In genomic region chr22:44684506-44685383, GRCh38 we compare ENCODE assay signal across 8 cellular contexts. TPM values are rescaled to one million over a fixed set of nuclear protein-coding genes. Genes with fewer than 3 reads are reported as not detected.
DNase-seq lines count a peak whose midpoint lies in the region; ATAC-seq and TF ChIP-seq lines count a peak whose summit lies in the region.

No MANE protein-coding gene starts in this region.

- no peaks in the 10 kb centered on the region for H3K9me3 Mint-ChIP-seq in CD4-positive, alpha-beta T cell
- H3K9me3 Mint-ChIP-seq in activated T-cell treated with anti-CD3 and anti-CD28 coated beads, Interleukin-2, amount 50 U/mL, for 4 hours, result no peaks in the 10 kb centered on the region
- H3K9me3 Mint-ChIP-seq in nephron progenitor cell, result peaks cover 4% of the 10 kb centered on the region
- no peaks in the 10 kb centered on the region for H3K9me3 Mint-ChIP-seq in stimulated activated naive CD8-positive, alpha-beta T cell treated with anti-CD3 and anti-CD28 coated beads, Interleukin-15, amount 100 ng/mL, for 72 hours

- CTCF ChIA-PET in CD4-positive, alpha-beta T cell (lab: Charles Lee), result interaction anchor here (0.6 to 2.3 kb wide), 24 partner anchors 8 to 873 kb away, joined by 3 to 22 read pairs (median 5); partner anchors contain the start of genes EFCAB6 and SAMM50
- CTCF ChIA-PET in PC-9 (lab: Charles Lee), result interaction anchor here (0.6 to 1.0 kb wide), 6 partner anchors 9 to 533 kb away, joined by 3 to 17 read pairs (median 4); no protein-coding TSS in a partner anchor

- WGBS in esophagus squamous epithelium, 2 donors, result 30 to 32% methylated on average over 6 to 9 of the region's 23 CpGs

- H3K27ac Mint-ChIP-seq in CD4-positive, alpha-beta T cell, result peak overlapping the region; percentile 24
- no peak overlapping the region for H3K27ac Mint-ChIP-seq in nephron progenitor cell
- H3K27ac Mint-ChIP-seq in stimulated activated naive CD8-positive, alpha-beta T cell treated with anti-CD3 and anti-CD28 coated beads, Interleukin-15, amount 100 ng/mL, for 72 hours, result peak overlapping the region; percentile 59 to 97

- peak; percentile 69 to 81 (median 76) for DNase-seq in CD4-positive, alpha-beta T cell
- DNase-seq in HUDEP-2 (lab: John Stamatoyannopoulos, UW; ENCODE audit: unreplicated experiment in 76 of 76) (peak in 73 of 76 experiments; percentile 26 to 93 (median 80)), PC-9 (peak; percentile 90 to 92), esophagus squamous epithelium (lab: John Stamatoyannopoulos, UW) (peak; percentile 46), nephron progenitor cell (peak; percentile 86)
- DNase-seq in activated T-cell treated with anti-CD3 and anti-CD28 coated beads, Interleukin-2, amount 50 U/mL, for 4 hours, result peak; percentile 75
- DNase-seq in stimulated activated naive CD8-positive, alpha-beta T cell treated with anti-CD3 and anti-CD28 coated beads, Interleukin-15, amount 100 ng/mL, for 72 hours, result peak; percentile 90 to 92

- H3K4me2 ChIP-seq in PC-9, result peak overlapping the region; percentile 62

- H3K79me2 ChIP-seq in PC-9 (ENCODE audit: low read depth), result no peaks in the 10 kb centered on the region

- TF ChIP-seq POLR2A in esophagus squamous epithelium (IDR thresholded peaks at IDR 0.05), result no peak

- intact Hi-C loops in CD4-positive, alpha-beta T cell (cut with DNase I, micrococcal nuclease), result loop anchor here (1.0 to 5.0 kb wide), 3 partner anchors 16 to 57 kb away; no protein-coding TSS in a partner anchor
- intact Hi-C loops in PC-9 (cut with micrococcal nuclease; ENCODE audit: unreplicated experiment) (no loop called here), esophagus squamous epithelium (cut with DNase I) (no loop called here)

- POLR2A ChIA-PET in CD4-positive, alpha-beta T cell (lab: Charles Lee), result interaction anchor here (0.7 to 1.3 kb wide), 4 partner anchors 16 to 692 kb away, joined by 3 to 5 read pairs (median 4); no protein-coding TSS in a partner anchor
- POLR2A ChIA-PET in PC-9 (lab: Charles Lee; ENCODE audit: unreplicated experiment), result interaction anchor here (0.6 kb wide), 1 partner anchor 28 kb away, joined by 3 read pairs; no protein-coding TSS in a partner anchor

- H4K20me1 ChIP-seq in PC-9 (ENCODE audit: insufficient read depth), result no peaks in the 10 kb centered on the region

- H3K4me3 ChIP-seq in PC-9 (no peak overlapping the region), esophagus squamous epithelium (peak overlapping the region in 1 of 4 donors; percentile 7)

- BruUV-seq in PC-9 (replicated peaks; lab: Mats Ljungman, UMichigan), result no TSS peak

- H3K4me3 Mint-ChIP-seq in CD4-positive, alpha-beta T cell, result peak overlapping the region; percentile 50
- peak overlapping the region; percentile 31 for H3K4me3 Mint-ChIP-seq in activated T-cell treated with anti-CD3 and anti-CD28 coated beads, Interleukin-2, amount 50 U/mL, for 4 hours
- no peak overlapping the region for H3K4me3 Mint-ChIP-seq in nephron progenitor cell
- peak overlapping the region; percentile 71 to 74 for H3K4me3 Mint-ChIP-seq in stimulated activated naive CD8-positive, alpha-beta T cell treated with anti-CD3 and anti-CD28 coated beads, Interleukin-15, amount 100 ng/mL, for 72 hours

- no peaks in the 10 kb centered on the region for H3K36me3 Mint-ChIP-seq in CD4-positive, alpha-beta T cell (ENCODE audit: low read depth)
- H3K36me3 Mint-ChIP-seq in activated T-cell treated with anti-CD3 and anti-CD28 coated beads, Interleukin-2, amount 50 U/mL, for 4 hours (ENCODE audit: insufficient read depth), result peaks cover 1% of the 10 kb centered on the region
- no peaks in the 10 kb centered on the region for H3K36me3 Mint-ChIP-seq in nephron progenitor cell (ENCODE audit: low read depth)

- TF ChIP-seq CTCF in CD4-positive, alpha-beta T cell (IDR thresholded peaks at IDR 0.05), result peak; percentile 98
- TF ChIP-seq CTCF in PC-9 (conservative IDR thresholded peaks at IDR 0.05) (peak; percentile 95), esophagus squamous epithelium (IDR thresholded peaks at IDR 0.05) (peak; percentile 77 to 99 (median 96)), nephron progenitor cell (IDR thresholded peaks at IDR 0.05) (peak; percentile 98)

- no peak overlapping the region for H2AFZ ChIP-seq in PC-9

- peaks cover 32% of the 10 kb centered on the region for H3K4me1 Mint-ChIP-seq in CD4-positive, alpha-beta T cell (ENCODE audit: low read depth)
- peaks cover 45% of the 10 kb centered on the region for H3K4me1 Mint-ChIP-seq in activated T-cell treated with anti-CD3 and anti-CD28 coated beads, Interleukin-2, amount 50 U/mL, for 4 hours (ENCODE audit: low read depth)
- H3K4me1 Mint-ChIP-seq in nephron progenitor cell, result peaks cover 63% of the 10 kb centered on the region
- H3K4me1 Mint-ChIP-seq in stimulated activated naive CD8-positive, alpha-beta T cell treated with anti-CD3 and anti-CD28 coated beads, Interleukin-15, amount 100 ng/mL, for 72 hours, result peaks cover 75% of the 10 kb centered on the region

- peaks cover 34% of the 10 kb centered on the region for H3K4me1 ChIP-seq in PC-9 (replicated peaks; ENCODE audit: insufficient read depth)
- H3K4me1 ChIP-seq in esophagus squamous epithelium, result peaks cover 12 to 54% (median 24%) of the 10 kb centered on the region in 3 donors

- no peaks in the 10 kb centered on the region for H3K27me3 ChIP-seq in CD4-positive, alpha-beta T cell (ENCODE audit: control insufficient read depth, insufficient read depth, low read length)
- no peaks in the 10 kb centered on the region for H3K27me3 ChIP-seq in PC-9 (ENCODE audit: insufficient read depth, low read depth)
- H3K27me3 ChIP-seq in esophagus squamous epithelium, result no peaks in the 10 kb centered on the region

- no peaks in the 10 kb centered on the region for H3K9me2 ChIP-seq in PC-9 (ENCODE audit: insufficient read depth)

- H3K36me3 ChIP-seq in PC-9 (ENCODE audit: low read depth) (no peaks in the 10 kb centered on the region), esophagus squamous epithelium (no peaks in the 10 kb centered on the region)

- peak; percentile 85 for ATAC-seq in CD4-positive, alpha-beta T cell (ENCODE audit: poor library complexity)
- peak; percentile 65 for ATAC-seq in GM19452 (IDR thresholded peaks at IDR 0.05; ENCODE audit: unreplicated experiment)
- ATAC-seq in activated T-cell treated with anti-CD3 and anti-CD28 coated beads, Interleukin-2, amount 50 U/mL, for 4 hours, result peak; percentile 83 to 86
- peak; percentile 82 for ATAC-seq in stimulated activated naive CD8-positive, alpha-beta T cell treated with anti-CD3 and anti-CD28 coated beads, Interleukin-15, amount 100 ng/mL, for 72 hours

- H3K27me3 Mint-ChIP-seq in CD4-positive, alpha-beta T cell, result no peaks in the 10 kb centered on the region
- no peaks in the 10 kb centered on the region for H3K27me3 Mint-ChIP-seq in activated T-cell treated with anti-CD3 and anti-CD28 coated beads, Interleukin-2, amount 50 U/mL, for 4 hours (ENCODE audit: low read depth)
- H3K27me3 Mint-ChIP-seq in nephron progenitor cell (ENCODE audit: low read depth, poor library complexity), result peaks cover 11% of the 10 kb centered on the region
- H3K27me3 Mint-ChIP-seq in stimulated activated naive CD8-positive, alpha-beta T cell treated with anti-CD3 and anti-CD28 coated beads, Interleukin-15, amount 100 ng/mL, for 72 hours, result no peaks in the 10 kb centered on the region

- no peak overlapping the region for H3K27ac ChIP-seq in CD4-positive, alpha-beta T cell (ENCODE audit: low read depth, low read length)
- H3K27ac ChIP-seq in PC-9 (0 out of 2 replicates have a peak overlapping the region, but pooled peaks have one; percentile 13), esophagus squamous epithelium (peak overlapping the region; percentile 54 to 87 (median 82))

- peaks cover 19% of the 10 kb centered on the region for H3F3A ChIP-seq in PC-9 (ENCODE audit: insufficient read depth, low read depth)

- no peaks in the 10 kb centered on the region for H3K9me3 ChIP-seq in CD4-positive, alpha-beta T cell (ENCODE audit: control insufficient read depth, low read length)
- H3K9me3 ChIP-seq in PC-9 (ENCODE audit: insufficient read depth, low read depth) (no peaks in the 10 kb centered on the region), esophagus squamous epithelium (no peaks in the 10 kb centered on the region)

RNA-seq across cellular contexts. Expression of gene PRR5, which starts 17.3 kb away (rescaled TPM):
- 10 to 100 TPM; 29.0 to 31.6 TPM for total RNA-seq in CD4-positive, alpha-beta T cell
- 22.1 and 27.3 TPM in 2 replicates for total RNA-seq in PC-9 (2021)
- total RNA-seq in activated T-cell treated with anti-CD3 and anti-CD28 coated beads, Interleukin-2, amount 50 U/mL, for 4 hours, result 10 to 100 TPM; 30.4 to 41.1 (median 33.0) TPM
- 10 to 100 TPM; 20.8 to 33.0 (median 23.4) TPM for total RNA-seq in esophagus squamous epithelium

Comparison
In these comparisons a context has a peak if more than half of its experiments do, and no peak if none do; other contexts are left out.
1. intact Hi-C loops: an anchor here in CD4-positive, alpha-beta T cell (1.0 to 5.0 kb wide); none called in PC-9 and esophagus squamous epithelium.